16 cellular contexts compared by ENCODE assay signal in the genomic region with DNA sequence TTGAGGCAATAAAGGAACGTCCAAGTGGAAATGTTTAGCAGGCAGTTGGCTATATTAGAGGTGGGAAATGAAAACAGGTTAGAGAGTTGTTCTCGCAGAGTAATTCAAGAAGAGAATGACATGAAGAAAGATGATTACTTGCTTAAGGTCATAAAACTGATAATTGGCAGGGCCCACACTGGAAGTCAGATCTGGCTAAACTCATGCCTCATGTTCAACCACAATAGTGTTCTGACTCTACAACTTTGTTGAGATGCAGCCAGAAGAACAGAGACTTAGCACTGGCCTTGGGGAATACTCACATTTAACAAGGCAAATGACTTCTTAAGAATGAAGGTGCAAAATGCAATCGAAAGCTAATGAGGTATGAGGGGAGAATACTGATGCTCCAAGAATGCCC.
DNase-seq lines count a peak whose midpoint lies in the region; ATAC-seq lines count a peak whose summit lies in the region.
"Had no signal": no experiment of that assay in that cellular context is flagged by ENCODE, and none has a peak within 500 bp of the region (broad histone marks: within the 10 kb centered on the region; RNA-seq: fewer than 3 reads in every experiment).

No MANE protein-coding gene starts in this region.

- no peaks in the 10 kb centered on the region for H3K27me3 Mint-ChIP-seq in activated T-cell treated with anti-CD3 and anti-CD28 coated beads, Interleukin-2, amount 50 U/mL, for 24 hours
- H3K27me3 Mint-ChIP-seq in activated naive CD8-positive, alpha-beta T cell = no peaks in the 10 kb centered on the region

- peak overlapping the region; percentile 97 for H3K27ac Mint-ChIP-seq in activated T-cell treated with anti-CD3 and anti-CD28 coated beads, Interleukin-2, amount 50 U/mL, for 24 hours
- peak overlapping the region; percentile 90 for H3K27ac Mint-ChIP-seq in activated naive CD8-positive, alpha-beta T cell
- H3K27ac Mint-ChIP-seq in stimulated activated effector memory CD8-positive, alpha-beta T cell treated with anti-CD3 and anti-CD28 coated beads, Interleukin-12 subunit alpha, Interleukin-12 subunit beta, amount 100 ng/mL, for 72 hours = peak overlapping the region; percentile 58

- H3K4me3 Mint-ChIP-seq in activated T-cell treated with anti-CD3 and anti-CD28 coated beads, Interleukin-2, amount 50 U/mL, for 24 hours = peak overlapping the region; percentile 69
- no peak overlapping the region for H3K4me3 Mint-ChIP-seq in activated naive CD8-positive, alpha-beta T cell
- H3K4me3 Mint-ChIP-seq in stimulated activated effector memory CD8-positive, alpha-beta T cell treated with anti-CD3 and anti-CD28 coated beads, Interleukin-12 subunit alpha, Interleukin-12 subunit beta, amount 100 ng/mL, for 72 hours = peak overlapping the region; percentile 60

- H3K36me3 Mint-ChIP-seq in activated T-cell treated with anti-CD3 and anti-CD28 coated beads, Interleukin-2, amount 50 U/mL, for 24 hours (ENCODE audit: low read depth) = peaks cover 33% of the 10 kb centered on the region
- H3K36me3 Mint-ChIP-seq in activated naive CD8-positive, alpha-beta T cell = peaks cover 22% of the 10 kb centered on the region
- peaks cover 5% of the 10 kb centered on the region for H3K36me3 Mint-ChIP-seq in stimulated activated effector memory CD8-positive, alpha-beta T cell treated with anti-CD3 and anti-CD28 coated beads, Interleukin-12 subunit alpha, Interleukin-12 subunit beta, amount 100 ng/mL, for 72 hours

- ATAC-seq in GM21717 (IDR thresholded peaks at IDR 0.05; ENCODE audit: unreplicated experiment) = peak; percentile 31
- peak; percentile 84 for ATAC-seq in stimulated activated effector memory CD8-positive, alpha-beta T cell treated with anti-CD3 and anti-CD28 coated beads, Interleukin-12 subunit alpha, Interleukin-12 subunit beta, amount 100 ng/mL, for 72 hours
- ATAC-seq in GM19397 (IDR thresholded peaks at IDR 0.05; ENCODE audit: unreplicated experiment) = no peak
- ATAC-seq: esophagus mucosa had no signal

- peaks cover 69% of the 10 kb centered on the region for H3K4me1 Mint-ChIP-seq in activated T-cell treated with anti-CD3 and anti-CD28 coated beads, Interleukin-2, amount 50 U/mL, for 24 hours (ENCODE audit: low read depth)
- peaks cover 52% of the 10 kb centered on the region for H3K4me1 Mint-ChIP-seq in activated naive CD8-positive, alpha-beta T cell (ENCODE audit: low read depth)
- peaks cover 44% of the 10 kb centered on the region for H3K4me1 Mint-ChIP-seq in stimulated activated effector memory CD8-positive, alpha-beta T cell treated with anti-CD3 and anti-CD28 coated beads, Interleukin-12 subunit alpha, Interleukin-12 subunit beta, amount 100 ng/mL, for 72 hours

- H3K9me3 Mint-ChIP-seq in activated T-cell treated with anti-CD3 and anti-CD28 coated beads, Interleukin-2, amount 50 U/mL, for 24 hours = peaks cover 30% of the 10 kb centered on the region
- peaks cover 12% of the 10 kb centered on the region for H3K9me3 Mint-ChIP-seq in activated naive CD8-positive, alpha-beta T cell (ENCODE audit: low read depth)
- peaks cover 22% of the 10 kb centered on the region for H3K9me3 Mint-ChIP-seq in stimulated activated effector memory CD8-positive, alpha-beta T cell treated with anti-CD3 and anti-CD28 coated beads, Interleukin-12 subunit alpha, Interleukin-12 subunit beta, amount 100 ng/mL, for 72 hours

- DNase-seq in activated T-cell treated with anti-CD3 and anti-CD28 coated beads, Interleukin-2, amount 50 U/mL, for 24 hours = no peak
- no peak for DNase-seq in activated T-cell treated with anti-CD3 and anti-CD28 coated beads, Interleukin-2, amount 50 U/mL, for 48 hours
- DNase-seq in stimulated activated effector memory CD8-positive, alpha-beta T cell treated with anti-CD3 and anti-CD28 coated beads, Interleukin-12 subunit alpha, Interleukin-12 subunit beta, amount 100 ng/mL, for 72 hours (ENCODE audit: low spot score in 2 of 2) = no peak
- DNase-seq in KG1 (lab: John Stamatoyannopoulos, UW) (no peak), DMS79 treated with DMSO at 0.1 percent for 48 hours (lab: John Stamatoyannopoulos, UW) (no peak)
- DNase-seq: ACHN, COR-L47, dermis blood vessel endothelial cell, Karpas-422, NCI-H146, NCI-H446 treated with DMSO at 0.1 percent for 48 hours, WERI-Rb-1 had no signal
